In the genomic region with DNA sequence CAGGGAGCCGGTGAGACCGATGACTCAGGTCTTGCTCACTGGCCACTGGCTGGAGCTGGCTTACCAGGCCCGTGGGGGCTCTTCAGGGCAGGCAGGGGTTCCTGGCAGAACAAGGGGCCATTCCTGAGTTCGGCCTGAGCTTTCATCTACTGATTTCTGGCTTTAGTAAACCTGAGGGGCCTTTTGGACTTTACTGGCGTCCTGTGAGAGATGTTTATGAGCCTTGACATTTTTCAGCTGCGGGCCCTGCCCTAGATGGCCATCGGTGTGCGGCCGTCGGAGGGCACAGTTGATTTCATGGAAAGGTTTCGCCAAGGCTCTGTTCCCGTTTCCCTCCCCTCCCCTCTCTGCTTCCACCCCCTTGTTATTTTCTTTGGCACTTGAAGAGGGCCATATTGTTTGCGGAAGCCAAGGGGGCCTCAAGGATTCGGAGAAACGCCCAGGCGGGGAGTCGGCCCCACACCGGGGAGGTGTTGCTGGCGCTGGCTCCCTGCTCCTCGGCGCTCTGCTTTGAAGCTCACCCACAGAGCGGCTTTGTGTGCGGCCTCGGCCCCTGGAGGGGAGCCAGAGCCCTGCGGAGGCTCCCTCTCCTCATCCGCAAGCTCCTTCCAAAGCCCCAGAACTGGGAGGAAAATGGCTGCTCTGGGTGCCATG, we compare ENCODE assay signal across 1 cellular context.
TF ChIP-seq lines count a peak whose summit lies in the region.

No MANE protein-coding gene starts in this region.

TF ChIP-seq in HepG2, 621 proteins besides CTCF, POLR2A, EP300 and RAD21 (continues in another document):
- TF ChIP-seq AKAP8 (CRISPR knock-in tag; IDR thresholded peaks at IDR 0.05) (no peak), YY1 (IDR thresholded peaks at IDR 0.05; ENCODE audit: insufficient read depth, insufficient replicate concordance, low read depth, low read length) (peak; percentile 65), SMYD3 (CRISPR knock-in tag; IDR thresholded peaks at IDR 0.05) (no peak), ZFP36 (IDR thresholded peaks at IDR 0.05; ENCODE audit: borderline replicate concordance, low read depth, low read length, partially characterized antibody) (no peak), GABPB1 (CRISPR knock-in tag; IDR thresholded peaks at IDR 0.05) (peak; percentile 33; the same call in 1 of the 2 replicates), BCL6 (CRISPR knock-in tag; IDR thresholded peaks at IDR 0.05) (0 out of 2 replicates have a peak, but pooled peaks have one; percentile 12), ZMYM2 (CRISPR knock-in tag; IDR thresholded peaks at IDR 0.05) (peak; percentile 22; the same call in 1 of the 2 replicates), ELF1 (CRISPR knock-in tag; IDR thresholded peaks at IDR 0.05) (0 out of 2 replicates have a peak, but pooled peaks have one; percentile 3), ZNF777 (CRISPR knock-in tag; IDR thresholded peaks at IDR 0.05) (peak; percentile 85), ZEB1 (IDR thresholded peaks at IDR 0.05; ENCODE audit: insufficient replicate concordance, low read depth) (no peak), ZBTB38 (CRISPR knock-in tag; IDR thresholded peaks at IDR 0.05) (peak; percentile 51; the same call in 1 of the 2 replicates), AGO2 (optimal IDR thresholded peaks at IDR 0.05; ENCODE audit: low read depth, low read length) (peak; percentile 31), TBX2 (CRISPR knock-in tag; IDR thresholded peaks at IDR 0.05; ENCODE audit: borderline replicate concordance) (peak; percentile 48; the same call in 1 of the 2 replicates), NR2F2 (IDR thresholded peaks at IDR 0.05; ENCODE audit: borderline replicate concordance, low read depth) (0 out of 2 replicates have a peak, but pooled peaks have one; percentile 29), FOSL2 (CRISPR knock-in tag; IDR thresholded peaks at IDR 0.05) (peak; percentile 82), MED1 (CRISPR knock-in tag; IDR thresholded peaks at IDR 0.05) (0 out of 2 replicates have a peak, but pooled peaks have one; percentile 14), RBM39 (IDR thresholded peaks at IDR 0.05; ENCODE audit: low read depth, low read length, poor library complexity, severe bottlenecking) (peak; percentile 63), SRSF1 (optimal IDR thresholded peaks at IDR 0.05; ENCODE audit: low read depth, low read length) (peak; percentile 16), NCOA2 (CRISPR knock-in tag; IDR thresholded peaks at IDR 0.05) (peak; percentile 56; the same call in 1 of the 2 replicates), SNAI1 (CRISPR knock-in tag; IDR thresholded peaks at IDR 0.05; ENCODE audit: borderline replicate concordance) (no peak), SAP130 (CRISPR knock-in tag; IDR thresholded peaks at IDR 0.05; ENCODE audit: low read depth) (peak; percentile 23; the same call in 1 of the 2 replicates), TCF7 (IDR thresholded peaks at IDR 0.05; ENCODE audit: low read depth) (peak; percentile 68), KDM2A (CRISPR knock-in tag; IDR thresholded peaks at IDR 0.05; ENCODE audit: borderline replicate concordance, low read depth) (peak; percentile 36; the same call in 1 of the 2 replicates), RXRB (CRISPR knock-in tag; IDR thresholded peaks at IDR 0.05; ENCODE audit: borderline replicate concordance) (peak; percentile 11; the same call in 1 of the 2 replicates)
- TF ChIP-seq, protein P1, sequence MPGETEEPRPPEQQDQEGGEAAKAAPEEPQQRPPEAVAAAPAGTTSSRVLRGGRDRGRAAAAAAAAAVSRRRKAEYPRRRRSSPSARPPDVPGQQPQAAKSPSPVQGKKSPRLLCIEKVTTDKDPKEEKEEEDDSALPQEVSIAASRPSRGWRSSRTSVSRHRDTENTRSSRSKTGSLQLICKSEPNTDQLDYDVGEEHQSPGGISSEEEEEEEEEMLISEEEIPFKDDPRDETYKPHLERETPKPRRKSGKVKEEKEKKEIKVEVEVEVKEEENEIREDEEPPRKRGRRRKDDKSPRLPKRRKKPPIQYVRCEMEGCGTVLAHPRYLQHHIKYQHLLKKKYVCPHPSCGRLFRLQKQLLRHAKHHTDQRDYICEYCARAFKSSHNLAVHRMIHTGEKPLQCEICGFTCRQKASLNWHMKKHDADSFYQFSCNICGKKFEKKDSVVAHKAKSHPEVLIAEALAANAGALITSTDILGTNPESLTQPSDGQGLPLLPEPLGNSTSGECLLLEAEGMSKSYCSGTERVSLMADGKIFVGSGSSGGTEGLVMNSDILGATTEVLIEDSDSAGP (CRISPR knock-in tag; IDR thresholded peaks at IDR 0.05; ENCODE audit: borderline replicate concordance): peak; percentile 26; the same call in 1 of the 2 replicates
- TF ChIP-seq, protein P2, sequence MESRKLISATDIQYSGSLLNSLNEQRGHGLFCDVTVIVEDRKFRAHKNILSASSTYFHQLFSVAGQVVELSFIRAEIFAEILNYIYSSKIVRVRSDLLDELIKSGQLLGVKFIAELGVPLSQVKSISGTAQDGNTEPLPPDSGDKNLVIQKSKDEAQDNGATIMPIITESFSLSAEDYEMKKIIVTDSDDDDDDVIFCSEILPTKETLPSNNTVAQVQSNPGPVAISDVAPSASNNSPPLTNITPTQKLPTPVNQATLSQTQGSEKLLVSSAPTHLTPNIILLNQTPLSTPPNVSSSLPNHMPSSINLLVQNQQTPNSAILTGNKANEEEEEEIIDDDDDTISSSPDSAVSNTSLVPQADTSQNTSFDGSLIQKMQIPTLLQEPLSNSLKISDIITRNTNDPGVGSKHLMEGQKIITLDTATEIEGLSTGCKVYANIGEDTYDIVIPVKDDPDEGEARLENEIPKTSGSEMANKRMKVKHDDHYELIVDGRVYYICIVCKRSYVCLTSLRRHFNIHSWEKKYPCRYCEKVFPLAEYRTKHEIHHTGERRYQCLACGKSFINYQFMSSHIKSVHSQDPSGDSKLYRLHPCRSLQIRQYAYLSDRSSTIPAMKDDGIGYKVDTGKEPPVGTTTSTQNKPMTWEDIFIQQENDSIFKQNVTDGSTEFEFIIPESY (CRISPR knock-in tag; IDR thresholded peaks at IDR 0.05): peak; percentile 44; the same call in 1 of the 2 replicates
- TF ChIP-seq, protein P3, sequence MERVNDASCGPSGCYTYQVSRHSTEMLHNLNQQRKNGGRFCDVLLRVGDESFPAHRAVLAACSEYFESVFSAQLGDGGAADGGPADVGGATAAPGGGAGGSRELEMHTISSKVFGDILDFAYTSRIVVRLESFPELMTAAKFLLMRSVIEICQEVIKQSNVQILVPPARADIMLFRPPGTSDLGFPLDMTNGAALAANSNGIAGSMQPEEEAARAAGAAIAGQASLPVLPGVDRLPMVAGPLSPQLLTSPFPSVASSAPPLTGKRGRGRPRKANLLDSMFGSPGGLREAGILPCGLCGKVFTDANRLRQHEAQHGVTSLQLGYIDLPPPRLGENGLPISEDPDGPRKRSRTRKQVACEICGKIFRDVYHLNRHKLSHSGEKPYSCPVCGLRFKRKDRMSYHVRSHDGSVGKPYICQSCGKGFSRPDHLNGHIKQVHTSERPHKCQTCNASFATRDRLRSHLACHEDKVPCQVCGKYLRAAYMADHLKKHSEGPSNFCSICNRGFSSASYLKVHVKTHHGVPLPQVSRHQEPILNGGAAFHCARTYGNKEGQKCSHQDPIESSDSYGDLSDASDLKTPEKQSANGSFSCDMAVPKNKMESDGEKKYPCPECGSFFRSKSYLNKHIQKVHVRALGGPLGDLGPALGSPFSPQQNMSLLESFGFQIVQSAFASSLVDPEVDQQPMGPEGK (CRISPR knock-in tag; IDR thresholded peaks at IDR 0.05): peak; percentile 25; the same call in 1 of the 2 replicates
- TF ChIP-seq, protein P4, sequence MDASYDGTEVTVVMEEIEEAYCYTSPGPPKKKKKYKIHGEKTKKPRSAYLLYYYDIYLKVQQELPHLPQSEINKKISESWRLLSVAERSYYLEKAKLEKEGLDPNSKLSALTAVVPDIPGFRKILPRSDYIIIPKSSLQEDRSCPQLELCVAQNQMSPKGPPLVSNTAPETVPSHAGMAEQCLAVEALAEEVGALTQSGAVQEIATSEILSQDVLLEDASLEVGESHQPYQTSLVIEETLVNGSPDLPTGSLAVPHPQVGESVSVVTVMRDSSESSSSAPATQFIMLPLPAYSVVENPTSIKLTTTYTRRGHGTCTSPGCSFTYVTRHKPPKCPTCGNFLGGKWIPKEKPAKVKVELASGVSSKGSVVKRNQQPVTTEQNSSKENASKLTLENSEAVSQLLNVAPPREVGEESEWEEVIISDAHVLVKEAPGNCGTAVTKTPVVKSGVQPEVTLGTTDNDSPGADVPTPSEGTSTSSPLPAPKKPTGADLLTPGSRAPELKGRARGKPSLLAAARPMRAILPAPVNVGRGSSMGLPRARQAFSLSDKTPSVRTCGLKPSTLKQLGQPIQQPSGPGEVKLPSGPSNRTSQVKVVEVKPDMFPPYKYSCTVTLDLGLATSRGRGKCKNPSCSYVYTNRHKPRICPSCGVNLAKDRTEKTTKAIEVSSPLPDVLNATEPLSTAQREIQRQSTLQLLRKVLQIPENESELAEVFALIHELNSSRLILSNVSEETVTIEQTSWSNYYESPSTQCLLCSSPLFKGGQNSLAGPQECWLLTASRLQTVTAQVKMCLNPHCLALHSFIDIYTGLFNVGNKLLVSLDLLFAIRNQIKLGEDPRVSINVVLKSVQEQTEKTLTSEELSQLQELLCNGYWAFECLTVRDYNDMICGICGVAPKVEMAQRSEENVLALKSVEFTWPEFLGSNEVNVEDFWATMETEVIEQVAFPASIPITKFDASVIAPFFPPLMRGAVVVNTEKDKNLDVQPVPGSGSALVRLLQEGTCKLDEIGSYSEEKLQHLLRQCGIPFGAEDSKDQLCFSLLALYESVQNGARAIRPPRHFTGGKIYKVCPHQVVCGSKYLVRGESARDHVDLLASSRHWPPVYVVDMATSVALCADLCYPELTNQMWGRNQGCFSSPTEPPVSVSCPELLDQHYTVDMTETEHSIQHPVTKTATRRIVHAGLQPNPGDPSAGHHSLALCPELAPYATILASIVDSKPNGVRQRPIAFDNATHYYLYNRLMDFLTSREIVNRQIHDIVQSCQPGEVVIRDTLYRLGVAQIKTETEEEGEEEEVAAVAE (CRISPR knock-in tag; IDR thresholded peaks at IDR 0.05; ENCODE audit: borderline replicate concordance): no peak
- TF ChIP-seq, protein P5, sequence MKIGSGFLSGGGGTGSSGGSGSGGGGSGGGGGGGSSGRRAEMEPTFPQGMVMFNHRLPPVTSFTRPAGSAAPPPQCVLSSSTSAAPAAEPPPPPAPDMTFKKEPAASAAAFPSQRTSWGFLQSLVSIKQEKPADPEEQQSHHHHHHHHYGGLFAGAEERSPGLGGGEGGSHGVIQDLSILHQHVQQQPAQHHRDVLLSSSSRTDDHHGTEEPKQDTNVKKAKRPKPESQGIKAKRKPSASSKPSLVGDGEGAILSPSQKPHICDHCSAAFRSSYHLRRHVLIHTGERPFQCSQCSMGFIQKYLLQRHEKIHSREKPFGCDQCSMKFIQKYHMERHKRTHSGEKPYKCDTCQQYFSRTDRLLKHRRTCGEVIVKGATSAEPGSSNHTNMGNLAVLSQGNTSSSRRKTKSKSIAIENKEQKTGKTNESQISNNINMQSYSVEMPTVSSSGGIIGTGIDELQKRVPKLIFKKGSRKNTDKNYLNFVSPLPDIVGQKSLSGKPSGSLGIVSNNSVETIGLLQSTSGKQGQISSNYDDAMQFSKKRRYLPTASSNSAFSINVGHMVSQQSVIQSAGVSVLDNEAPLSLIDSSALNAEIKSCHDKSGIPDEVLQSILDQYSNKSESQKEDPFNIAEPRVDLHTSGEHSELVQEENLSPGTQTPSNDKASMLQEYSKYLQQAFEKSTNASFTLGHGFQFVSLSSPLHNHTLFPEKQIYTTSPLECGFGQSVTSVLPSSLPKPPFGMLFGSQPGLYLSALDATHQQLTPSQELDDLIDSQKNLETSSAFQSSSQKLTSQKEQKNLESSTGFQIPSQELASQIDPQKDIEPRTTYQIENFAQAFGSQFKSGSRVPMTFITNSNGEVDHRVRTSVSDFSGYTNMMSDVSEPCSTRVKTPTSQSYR (CRISPR knock-in tag; IDR thresholded peaks at IDR 0.05; ENCODE audit: borderline replicate concordance): 0 out of 2 replicates have a peak, but pooled peaks have one; percentile 16
- TF ChIP-seq, protein P6, sequence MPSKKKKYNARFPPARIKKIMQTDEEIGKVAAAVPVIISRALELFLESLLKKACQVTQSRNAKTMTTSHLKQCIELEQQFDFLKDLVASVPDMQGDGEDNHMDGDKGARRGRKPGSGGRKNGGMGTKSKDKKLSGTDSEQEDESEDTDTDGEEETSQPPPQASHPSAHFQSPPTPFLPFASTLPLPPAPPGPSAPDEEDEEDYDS (CRISPR knock-in tag; IDR thresholded peaks at IDR 0.05): no peak
- TF ChIP-seq, protein P7, sequence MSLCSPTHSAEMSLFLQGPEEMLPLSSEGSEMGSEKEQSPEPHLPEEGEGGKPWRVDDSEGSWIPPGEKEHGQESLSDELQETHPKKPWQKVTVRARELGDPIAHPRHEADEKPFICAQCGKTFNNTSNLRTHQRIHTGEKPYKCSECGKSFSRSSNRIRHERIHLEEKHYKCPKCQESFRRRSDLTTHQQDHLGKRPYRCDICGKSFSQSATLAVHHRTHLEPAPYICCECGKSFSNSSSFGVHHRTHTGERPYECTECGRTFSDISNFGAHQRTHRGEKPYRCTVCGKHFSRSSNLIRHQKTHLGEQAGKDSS (CRISPR knock-in tag; IDR thresholded peaks at IDR 0.05; ENCODE audit: borderline replicate concordance, low read depth): no peak
- TF ChIP-seq, protein P8, sequence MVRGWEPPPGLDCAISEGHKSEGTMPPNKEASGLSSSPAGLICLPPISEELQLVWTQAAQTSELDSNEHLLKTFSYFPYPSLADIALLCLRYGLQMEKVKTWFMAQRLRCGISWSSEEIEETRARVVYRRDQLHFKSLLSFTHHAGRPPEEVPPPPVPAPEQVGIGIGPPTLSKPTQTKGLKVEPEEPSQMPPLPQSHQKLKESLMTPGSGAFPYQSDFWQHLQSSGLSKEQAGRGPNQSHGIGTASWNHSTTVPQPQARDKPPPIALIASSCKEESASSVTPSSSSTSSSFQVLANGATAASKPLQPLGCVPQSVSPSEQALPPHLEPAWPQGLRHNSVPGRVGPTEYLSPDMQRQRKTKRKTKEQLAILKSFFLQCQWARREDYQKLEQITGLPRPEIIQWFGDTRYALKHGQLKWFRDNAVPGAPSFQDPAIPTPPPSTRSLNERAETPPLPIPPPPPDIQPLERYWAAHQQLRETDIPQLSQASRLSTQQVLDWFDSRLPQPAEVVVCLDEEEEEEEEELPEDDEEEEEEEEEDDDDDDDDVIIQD (CRISPR knock-in tag; IDR thresholded peaks at IDR 0.05; ENCODE audit: low read depth): peak; percentile 44; the same call in 1 of the 2 replicates
- TF ChIP-seq, protein P9, sequence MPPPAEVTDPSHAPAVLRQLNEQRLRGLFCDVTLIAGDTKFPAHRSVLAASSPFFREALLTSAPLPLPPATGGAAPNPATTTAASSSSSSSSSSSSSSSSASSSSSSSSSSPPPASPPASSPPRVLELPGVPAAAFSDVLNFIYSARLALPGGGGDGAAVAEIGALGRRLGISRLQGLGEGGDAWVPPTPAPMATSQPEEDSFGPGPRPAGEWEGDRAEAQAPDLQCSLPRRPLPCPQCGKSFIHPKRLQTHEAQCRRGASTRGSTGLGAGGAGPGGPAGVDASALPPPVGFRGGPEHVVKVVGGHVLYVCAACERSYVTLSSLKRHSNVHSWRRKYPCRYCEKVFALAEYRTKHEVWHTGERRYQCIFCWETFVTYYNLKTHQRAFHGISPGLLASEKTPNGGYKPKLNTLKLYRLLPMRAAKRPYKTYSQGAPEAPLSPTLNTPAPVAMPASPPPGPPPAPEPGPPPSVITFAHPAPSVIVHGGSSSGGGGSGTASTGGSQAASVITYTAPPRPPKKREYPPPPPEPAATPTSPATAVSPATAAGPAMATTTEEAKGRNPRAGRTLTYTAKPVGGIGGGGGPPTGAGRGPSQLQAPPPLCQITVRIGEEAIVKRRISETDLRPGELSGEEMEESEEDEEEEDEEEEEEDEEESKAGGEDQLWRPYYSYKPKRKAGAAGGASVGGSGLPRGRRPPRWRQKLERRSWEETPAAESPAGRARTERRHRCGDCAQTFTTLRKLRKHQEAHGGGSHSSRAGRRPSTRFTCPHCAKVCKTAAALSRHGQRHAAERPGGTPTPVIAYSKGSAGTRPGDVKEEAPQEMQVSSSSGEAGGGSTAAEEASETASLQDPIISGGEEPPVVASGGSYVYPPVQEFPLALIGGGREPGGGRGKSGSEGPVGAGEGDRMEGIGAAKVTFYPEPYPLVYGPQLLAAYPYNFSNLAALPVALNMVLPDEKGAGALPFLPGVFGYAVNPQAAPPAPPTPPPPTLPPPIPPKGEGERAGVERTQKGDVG (CRISPR knock-in tag; IDR thresholded peaks at IDR 0.05; ENCODE audit: borderline replicate concordance): peak; percentile 81; the same call in 1 of the 2 replicates
